In the genomic region with DNA sequence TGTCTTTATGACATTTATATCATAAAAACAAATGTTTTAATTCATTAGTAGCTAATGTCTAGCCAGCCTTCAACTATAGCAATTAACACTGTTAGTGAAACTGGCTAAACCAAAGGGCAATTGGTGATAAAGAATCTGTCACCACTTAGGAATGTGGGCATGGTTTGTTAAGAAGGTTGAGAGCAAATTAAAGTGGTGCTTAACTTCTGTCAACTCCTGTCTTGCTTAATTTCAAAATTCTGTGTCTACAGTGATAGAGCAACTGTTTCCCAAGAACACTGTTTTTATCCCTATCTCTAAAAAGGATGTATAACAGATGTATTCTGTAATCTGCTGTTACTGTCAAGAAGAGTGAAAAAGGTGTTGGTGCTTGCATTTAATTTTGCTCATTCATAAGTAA, we compare ENCODE assay signal across 14 cellular contexts. TPM values are rescaled to one million over a fixed set of nuclear protein-coding genes. Genes with fewer than 3 reads are reported as not detected.
DNase-seq lines count a peak whose midpoint lies in the region; ATAC-seq and TF ChIP-seq lines count a peak whose summit lies in the region.
"Had no signal": no experiment of that assay in that cellular context is flagged by ENCODE, and none has a peak within 500 bp of the region (broad histone marks: within the 10 kb centered on the region; RNA-seq: fewer than 3 reads in every experiment).

No MANE protein-coding gene starts in this region.

- peak overlapping the region; percentile 36 for H3K4me2 ChIP-seq in smooth muscle cell
- no peak overlapping the region for H3K4me2 ChIP-seq in MM.1S (ENCODE audit: low read depth, low read length)

- H3K4me1 Mint-ChIP-seq in activated T-cell treated with anti-CD3 and anti-CD28 coated beads, Interleukin-2, amount 50 U/mL, for 24 hours (ENCODE audit: low read depth) = peaks cover 11% of the 10 kb centered on the region
- H3K4me1 Mint-ChIP-seq in nephron progenitor cell = no peaks in the 10 kb centered on the region

- no peaks in the 10 kb centered on the region for H3K4me1 ChIP-seq in smooth muscle cell (ENCODE audit: low read depth)
- no peaks in the 10 kb centered on the region for H3K4me1 ChIP-seq in MM.1S (ENCODE audit: low read length)

- no peak overlapping the region for H3K4me3 ChIP-seq in SK-N-MC
- H3K4me3 ChIP-seq in smooth muscle cell = no peak overlapping the region
- no peak overlapping the region for H3K4me3 ChIP-seq in MM.1S (ENCODE audit: low read length)

- no peaks in the 10 kb centered on the region for H3K27me3 Mint-ChIP-seq in activated T-cell treated with anti-CD3 and anti-CD28 coated beads, Interleukin-2, amount 50 U/mL, for 24 hours
- H3K27me3 Mint-ChIP-seq in nephron progenitor cell (ENCODE audit: low read depth, poor library complexity) = no peaks in the 10 kb centered on the region
- H3K27me3 Mint-ChIP-seq: dendritic cell treated with granulocyte-macrophage colony-stimulating factor and Interleukin-4, amounts not matched to agents 40 ng/mL and 50 ng/mL, for 4 days had no signal

- H3K36me3 ChIP-seq in SK-N-MC (ENCODE audit: insufficient read depth, low read length) = peaks cover 73% of the 10 kb centered on the region
- H3K36me3 ChIP-seq in smooth muscle cell (ENCODE audit: low read depth) = no peaks in the 10 kb centered on the region
- H3K36me3 ChIP-seq in MM.1S (replicated peaks; ENCODE audit: insufficient read depth, low read length) = peaks cover 6% of the 10 kb centered on the region; the same call in 1 of the 2 replicates

- H3K36me3 Mint-ChIP-seq in activated T-cell treated with anti-CD3 and anti-CD28 coated beads, Interleukin-2, amount 50 U/mL, for 24 hours (ENCODE audit: low read depth) = peaks cover 90% of the 10 kb centered on the region
- peaks cover 68% of the 10 kb centered on the region for H3K36me3 Mint-ChIP-seq in nephron progenitor cell (ENCODE audit: low read depth)

- H3F3A ChIP-seq in smooth muscle cell (ENCODE audit: low read depth) = no peaks in the 10 kb centered on the region
- H3F3A ChIP-seq in MM.1S (ENCODE audit: insufficient read depth, low read length) = no peaks in the 10 kb centered on the region

- peak overlapping the region; percentile 28; the same call in 1 of the 2 replicates for H3K27ac ChIP-seq in SK-N-MC
- peak overlapping the region; percentile 1 for H3K27ac ChIP-seq in smooth muscle cell (ENCODE audit: low read depth)
- no peak overlapping the region for H3K27ac ChIP-seq in MM.1S (ENCODE audit: low read length)

- no peaks in the 10 kb centered on the region for H3K9me3 ChIP-seq in SK-N-MC (ENCODE audit: low read depth, low read length)
- no peaks in the 10 kb centered on the region for H3K9me3 ChIP-seq in smooth muscle cell (replicated peaks; ENCODE audit: low read depth)
- H3K9me3 ChIP-seq in MM.1S (replicated peaks; ENCODE audit: insufficient read depth, low read length) = no peaks in the 10 kb centered on the region; the same call in 1 of the 2 replicates

- peaks cover 25% of the 10 kb centered on the region for H4K20me1 ChIP-seq in smooth muscle cell (ENCODE audit: low read depth)
- H4K20me1 ChIP-seq in MM.1S (ENCODE audit: insufficient read depth, low read length) = no peaks in the 10 kb centered on the region

- TF ChIP-seq CTCF in smooth muscle cell (IDR thresholded peaks at IDR 0.05; ENCODE audit: borderline replicate concordance, insufficient read depth, poor library complexity, severe bottlenecking) (no peak), MM.1S (IDR thresholded peaks at IDR 0.05; ENCODE audit: low read length) (no peak), nephron progenitor cell (IDR thresholded peaks at IDR 0.05) (no peak)

- ATAC-seq in HG02759 (IDR thresholded peaks at IDR 0.05; ENCODE audit: unreplicated experiment) = no peak

- H2AFZ ChIP-seq in smooth muscle cell (ENCODE audit: low read depth) (no peak overlapping the region), MM.1S (ENCODE audit: low read length) (no peak overlapping the region)

- H3K9me3 Mint-ChIP-seq in activated T-cell treated with anti-CD3 and anti-CD28 coated beads, Interleukin-2, amount 50 U/mL, for 24 hours = no peaks in the 10 kb centered on the region
- H3K9me3 Mint-ChIP-seq in nephron progenitor cell = peaks cover 11% of the 10 kb centered on the region
- H3K9me3 Mint-ChIP-seq: dendritic cell treated with granulocyte-macrophage colony-stimulating factor and Interleukin-4, amounts not matched to agents 40 ng/mL and 50 ng/mL, for 4 days had no signal

- H3K79me2 ChIP-seq in smooth muscle cell (ENCODE audit: low read depth) = no peaks in the 10 kb centered on the region
- peaks cover 6% of the 10 kb centered on the region; the same call in 1 of the 2 replicates for H3K79me2 ChIP-seq in MM.1S (ENCODE audit: low read length)

- H3K4me3 Mint-ChIP-seq in activated T-cell treated with anti-CD3 and anti-CD28 coated beads, Interleukin-2, amount 50 U/mL, for 24 hours = no peak overlapping the region
- no peak overlapping the region for H3K4me3 Mint-ChIP-seq in nephron progenitor cell
- H3K4me3 Mint-ChIP-seq: dendritic cell treated with granulocyte-macrophage colony-stimulating factor and Interleukin-4, amounts not matched to agents 40 ng/mL and 50 ng/mL, for 4 days had no signal

- H3K9me2 ChIP-seq in MM.1S (replicated peaks; ENCODE audit: insufficient read depth, low read length) = no peaks in the 10 kb centered on the region

- no peak for DNase-seq in activated T-cell treated with anti-CD3 and anti-CD28 coated beads, Interleukin-2, amount 50 U/mL, for 24 hours
- DNase-seq in activated T-cell treated with anti-CD3 and anti-CD28 coated beads for 4 hours (no peak), SK-N-MC (ENCODE audit: low read depth, low spot score) (no peak), glomerular visceral epithelial cell (ENCODE audit: extremely low spot score) (peak; percentile 4), smooth muscle cell (lab: John Stamatoyannopoulos, UW; ENCODE audit: unreplicated experiment) (no peak), MM.1S (no peak), nephron progenitor cell (no peak)
- DNase-seq: activated CD4-positive, alpha-beta T cell treated with anti-CD3 and anti-CD28 coated beads for 48 hours; NCI-H1105 treated with DMSO at 0.1 percent for 48 hours; NCI-H748 treated with DMSO at 0.1 percent for 48 hours; retina; substantia nigra had no signal

- H3K27me3 ChIP-seq in smooth muscle cell (ENCODE audit: low read depth) (no peaks in the 10 kb centered on the region), MM.1S (replicated peaks; ENCODE audit: insufficient read depth, low read length) (no peaks in the 10 kb centered on the region)

- H3K9ac ChIP-seq in SK-N-MC (ENCODE audit: insufficient read length) (no peak overlapping the region), smooth muscle cell (ENCODE audit: low read depth) (no peak overlapping the region), MM.1S (ENCODE audit: low read length) (no peak overlapping the region)

- H3K27ac Mint-ChIP-seq in activated T-cell treated with anti-CD3 and anti-CD28 coated beads, Interleukin-2, amount 50 U/mL, for 24 hours = peak overlapping the region; percentile 52
- no peak overlapping the region for H3K27ac Mint-ChIP-seq in nephron progenitor cell
- H3K27ac Mint-ChIP-seq: dendritic cell treated with granulocyte-macrophage colony-stimulating factor and Interleukin-4, amounts not matched to agents 40 ng/mL and 50 ng/mL, for 4 days had no signal

RNA-seq across cellular contexts. Expression of gene CFAP36, which starts 36.5 kb away (rescaled TPM):
- 44.3 and 48.8 TPM in 2 replicates for total RNA-seq in smooth muscle cell
- polyA plus RNA-seq in smooth muscle cell = 31.2 and 35.5 TPM in 2 replicates
